ENCODE assay signal across 12 cellular contexts in genomic region chr12:105214670-105215375, GRCh38. TPM values are rescaled to one million over a fixed set of nuclear protein-coding genes. Genes with fewer than 3 reads are reported as not detected.
DNase-seq lines count a peak whose midpoint lies in the region; ATAC-seq, FAIRE-seq and TF ChIP-seq lines count a peak whose summit lies in the region.
"Had no signal": no experiment of that assay in that cellular context is flagged by ENCODE, and none has a peak within 500 bp of the region (broad histone marks: within the 10 kb centered on the region; RNA-seq: fewer than 3 reads in every experiment).

No MANE protein-coding gene starts in this region.

- TF ChIP-seq CTCF in cardiac fibroblast (IDR thresholded peaks at IDR 0.05; ENCODE audit: low read depth, low read length), result no peak

- no peaks in the 10 kb centered on the region for H3K9me3 Mint-ChIP-seq in activated naive CD4-positive, alpha-beta T cell treated with anti-CD3 and anti-CD28 coated beads, Interleukin-2, amount 10 ng/mL, durations not matched to agents 7 days and 5 days
- H3K9me3 Mint-ChIP-seq: activated T-helper 2 cell treated with anti-CD3 and anti-CD28 coated beads, Interferon-gamma antibody, Interleukin-2, Interleukin-4, amounts not matched to agents 10 μg/mL and 5 μg/mL and 100 μg/mL, durations not matched to agents 14 hours and 24 hours and 36 hours; WTC11 had no signal

- peak overlapping the region; percentile 87 to 91 for H3K27ac ChIP-seq in mucosa of rectum (ENCODE audit: low read depth in 2 of 2, low read length in 2 of 2)
- H3K27ac ChIP-seq: gastroesophageal sphincter had no signal

- CTCF ChIA-PET in activated naive CD4-positive, alpha-beta T cell treated with anti-CD3 and anti-CD28 coated beads, Interleukin-2, amount 10 ng/mL, durations not matched to agents 7 days and 5 days (lab: Charles Lee), result no interaction called here

- no peaks in the 10 kb centered on the region for H3K27me3 ChIP-seq in mucosa of rectum (ENCODE audit: control insufficient read depth in 2 of 2, insufficient read depth in 2 of 2, low read length in 2 of 2)
- H3K27me3 ChIP-seq: gastroesophageal sphincter had no signal

- H3K4me3 ChIP-seq in cardiac fibroblast (replicated peaks in 1 of 2; ENCODE audit: low read depth in 2 of 2, low read length in 2 of 2), result no peak overlapping the region
- peak overlapping the region in 1 of 2 donors; percentile 26 for H3K4me3 ChIP-seq in mucosa of rectum (ENCODE audit: low read length in 2 of 2)
- H3K4me3 ChIP-seq: gastroesophageal sphincter had no signal

- TF ChIP-seq POLR2A in GM12892 (IDR thresholded peaks at IDR 0.05; ENCODE audit: low read depth, low read length), result no peak

- H3K27me3 Mint-ChIP-seq in activated naive CD4-positive, alpha-beta T cell treated with anti-CD3 and anti-CD28 coated beads, Interleukin-2, amount 10 ng/mL, durations not matched to agents 7 days and 5 days, result no peaks in the 10 kb centered on the region

- no peak for FAIRE-seq in GM12892 (lab: Jason Lieb, UNC)

- H3K36me3 ChIP-seq in mucosa of rectum (ENCODE audit: control insufficient read depth in 2 of 2, insufficient read depth in 2 of 2, low read length in 2 of 2), result peaks cover 36 to 38% of the 10 kb centered on the region in 2 donors

- peaks cover 30% of the 10 kb centered on the region for H3K36me3 Mint-ChIP-seq in activated naive CD4-positive, alpha-beta T cell treated with anti-CD3 and anti-CD28 coated beads, Interleukin-2, amount 10 ng/mL, durations not matched to agents 7 days and 5 days

- peaks cover 10 to 17% of the 10 kb centered on the region in 2 donors for H3K4me1 ChIP-seq in mucosa of rectum (ENCODE audit: control insufficient read depth in 2 of 2, insufficient read depth in 2 of 2, low read length in 2 of 2)

- ATAC-seq in HG03175 (IDR thresholded peaks at IDR 0.05; ENCODE audit: unreplicated experiment) (no peak), HG03025 (IDR thresholded peaks at IDR 0.05; ENCODE audit: low FRiP score, unreplicated experiment) (no peak)
- ATAC-seq: gastroesophageal sphincter, WTC11 had no signal

- H3K4me3 Mint-ChIP-seq in activated naive CD4-positive, alpha-beta T cell treated with anti-CD3 and anti-CD28 coated beads, Interleukin-2, amount 10 ng/mL, durations not matched to agents 7 days and 5 days, result no peak overlapping the region
- H3K4me3 Mint-ChIP-seq: WTC11 had no signal

- H3K9ac ChIP-seq in mucosa of rectum (ENCODE audit: low read depth in 1 of 2, low read length in 2 of 2), result peak overlapping the region in 1 of 2 donors; percentile 48

- H3K27ac Mint-ChIP-seq in activated naive CD4-positive, alpha-beta T cell treated with anti-CD3 and anti-CD28 coated beads, Interleukin-2, amount 10 ng/mL, durations not matched to agents 7 days and 5 days, result no peak overlapping the region
- H3K27ac Mint-ChIP-seq: activated T-helper 2 cell treated with anti-CD3 and anti-CD28 coated beads, Interferon-gamma antibody, Interleukin-2, Interleukin-4, amounts not matched to agents 10 μg/mL and 5 μg/mL and 100 μg/mL, durations not matched to agents 14 hours and 24 hours and 36 hours; WTC11 had no signal

- no peaks in the 10 kb centered on the region for H3K9me3 ChIP-seq in mucosa of rectum (ENCODE audit: control insufficient read depth in 2 of 2, low read length in 2 of 2)
- H3K9me3 ChIP-seq: gastroesophageal sphincter had no signal

- H3K4me1 Mint-ChIP-seq in activated naive CD4-positive, alpha-beta T cell treated with anti-CD3 and anti-CD28 coated beads, Interleukin-2, amount 10 ng/mL, durations not matched to agents 7 days and 5 days, result no peaks in the 10 kb centered on the region

- DNase-seq in COLO668 (lab: John Stamatoyannopoulos, UW; ENCODE audit: unreplicated experiment) (peak; percentile 83), LoVo (ENCODE audit: low spot score) (peak; percentile 99), cardiac fibroblast (ENCODE audit: low read depth in 2 of 2) (peak; percentile 31 to 34), GM12892 (ENCODE audit: insufficient read length) (no peak)
- DNase-seq in activated naive CD4-positive, alpha-beta T cell treated with anti-CD3 and anti-CD28 coated beads, Interleukin-2, amount 10 ng/mL, durations not matched to agents 7 days and 5 days, result no peak
- DNase-seq: NCI-H1417 treated with DMSO at 0.1 percent for 48 hours had no signal

RNA-seq across cellular contexts. Expression of gene APPL2, which starts 21.2 kb away (rescaled TPM):
- polyA plus RNA-seq in GM12892 (2012; ENCODE audit: missing spikeins), result 6.7 TPM

Comparison
In these comparisons a context has a peak if more than half of its experiments do, and no peak if none do; other contexts are left out.
1. DNase-seq: peak in COLO668 (single experiment), LoVo (single experiment) and cardiac fibroblast (2 of 2); none in activated naive CD4-positive, alpha-beta T cell treated with anti-CD3 and anti-CD28 coated beads, Interleukin-2, amount 10 ng/mL, durations not matched to agents 7 days and 5 days (single experiment) and GM12892 (single experiment).